In genomic region chr6:16102208-16102607, GRCh38 we compare ENCODE assay signal across 23 cellular contexts. TPM values are rescaled to one million over a fixed set of nuclear protein-coding genes. Genes with fewer than 3 reads are reported as not detected.
DNase-seq lines count a peak whose midpoint lies in the region; ATAC-seq, FAIRE-seq and TF ChIP-seq lines count a peak whose summit lies in the region.
"Had no signal": no experiment of that assay in that cellular context is flagged by ENCODE, and none has a peak within 500 bp of the region (broad histone marks: within the 10 kb centered on the region; RNA-seq: fewer than 3 reads in every experiment).

No MANE protein-coding gene starts in this region.

- in situ Hi-C loops in K562 (cut with MboI) = no loop called here

- H3K9me3 ChIP-seq in K562 (replicated peaks; ENCODE audit: control insufficient read depth, insufficient read depth, low read depth, low read length) (peaks cover 15% of the 10 kb centered on the region), suprapubic skin (no peaks in the 10 kb centered on the region), ascending aorta (no peaks in the 10 kb centered on the region)

- 49% methylated on average over 3 of the region's 3 CpGs for WGBS in K562 (ENCODE audit: insufficient coverage, low coverage, missing lambda C conversion rate)
- WGBS in suprapubic skin = 80% methylated on average over 3 of the region's 3 CpGs

- no peak overlapping the region for H3K9ac ChIP-seq in K562 (ENCODE audit: insufficient read depth in 1 of 2, low read depth in 2 of 2, low read length in 2 of 2)

- H3K4me3 ChIP-seq in K562 (no peak overlapping the region), suprapubic skin (no peak overlapping the region), ascending aorta (no peak overlapping the region)
- H3K4me3 ChIP-seq: GM23338 had no signal

- no peak for ATAC-seq in K562
- ATAC-seq: GM23338 had no signal

- H3K9me3 Mint-ChIP-seq in nephron progenitor cell = peaks cover 31% of the 10 kb centered on the region

- DNase-seq in NCI-H748 (lab: John Stamatoyannopoulos, UW; ENCODE audit: unreplicated experiment) (peak; percentile 38), NCI-H748 treated with DMSO at 0.1 percent for 48 hours (lab: John Stamatoyannopoulos, UW) (no peak), K562 (ENCODE audit: extremely low read depth in 1 of 4, low spot score in 3 of 4) (no peak), nephron progenitor cell (no peak), Kasumi-1 (lab: John Stamatoyannopoulos, UW) (no peak), GM03348 (ENCODE audit: low spot score) (no peak), suprapubic skin (ENCODE audit: low spot score in 2 of 2) (no peak), ascending aorta (ENCODE audit: low spot score in 2 of 2) (no peak)
- DNase-seq: AML-193, DND-41, HCEC 1CT, KBM-7, NCI-H1105 treated with DMSO at 0.1 percent for 48 hours, NCI-H187, NCI-H345, NCI-H524 treated with DMSO at 0.1 percent for 48 hours, SIG-M5 had no signal

- no peaks in the 10 kb centered on the region for H3K9me1 ChIP-seq in K562 (ENCODE audit: control insufficient read depth, insufficient read depth, low read length)

- TF ChIP-seq POLR2A in K562 (conservative IDR thresholded peaks at IDR 0.05) = no peak
- TF ChIP-seq POLR2A in suprapubic skin (IDR thresholded peaks at IDR 0.05) = no peak

- H3K79me2 ChIP-seq in K562 (ENCODE audit: control insufficient read depth, insufficient read depth, low read length) = no peaks in the 10 kb centered on the region

- CTCF ChIA-PET in K562 (lab: Yijun Ruan, JAX; ENCODE audit: low intra/inter-chr PET ratio) = no interaction called here

- no peak overlapping the region for H3K4me3 Mint-ChIP-seq in nephron progenitor cell
- H3K4me3 Mint-ChIP-seq: GM23338; T-helper 1 cell treated with Interleukin-12 subunit alpha and Interleukin-12 subunit beta and Interleukin-4 antibody, amounts not matched to agents 30 μg/mL and 1 μg/mL, for 36 hours had no signal

- peaks cover 61% of the 10 kb centered on the region for H3K4me1 Mint-ChIP-seq in nephron progenitor cell
- H3K4me1 Mint-ChIP-seq: GM23338 had no signal

- H4K20me1 ChIP-seq in K562 (replicated peaks; ENCODE audit: control insufficient read depth, insufficient read depth, low read length) = no peaks in the 10 kb centered on the region

- no peaks in the 10 kb centered on the region for H3K27me3 Mint-ChIP-seq in nephron progenitor cell (ENCODE audit: low read depth, poor library complexity)

- H3K4me2 ChIP-seq in K562 (ENCODE audit: insufficient read depth, low read length) = no peak overlapping the region
- H3K4me2 ChIP-seq: GM23338 had no signal

- POLR2A ChIA-PET in K562 (lab: Yijun Ruan, JAX) = interaction anchor here (0.6 to 1.5 kb wide), 4 partner anchors 16 to 1160 kb away, joined by 3 to 5 read pairs (median 4); partner anchors contain the start of gene MYLIP

- peak overlapping the region; percentile 72 for H3K27ac Mint-ChIP-seq in nephron progenitor cell
- H3K27ac Mint-ChIP-seq: GM23338; T-helper 1 cell treated with Interleukin-12 subunit alpha and Interleukin-12 subunit beta and Interleukin-4 antibody, amounts not matched to agents 30 μg/mL and 1 μg/mL, for 36 hours had no signal

- intact Hi-C loops in K562 (cut with micrococcal nuclease) = no loop called here
- intact Hi-C loops in ascending aorta (cut with DNase I) = no loop called here

- H2AFZ ChIP-seq in K562 (ENCODE audit: low read depth, low read length) = no peak overlapping the region
- H2AFZ ChIP-seq: GM23338 had no signal

- no peak for FAIRE-seq in K562 (lab: Jason Lieb, UNC)
- FAIRE-seq: G401.6, GM19239 had no signal

- H3K27ac ChIP-seq in K562 (ENCODE audit: extremely low read depth, low read depth, low read length) (no peak overlapping the region), suprapubic skin (no peak overlapping the region), ascending aorta (no peak overlapping the region)
- H3K27ac ChIP-seq: 22Rv1, C4-2B had no signal

- peaks cover 0 to 9% of the 10 kb centered on the region in 2 experiments; a peak in 3 of 5 replicates for H3K4me1 ChIP-seq in K562 (replicated peaks in 1 of 2; ENCODE audit: control insufficient read depth in 2 of 2, insufficient read depth in 2 of 2, low read length in 2 of 2)
- H3K4me1 ChIP-seq in suprapubic skin = peaks cover 7% of the 10 kb centered on the region
- H3K4me1 ChIP-seq in ascending aorta = no peaks in the 10 kb centered on the region

- TF ChIP-seq EP300 in K562 (IDR thresholded peaks at IDR 0.05; ENCODE audit: low read length) (no peak), suprapubic skin (IDR thresholded peaks at IDR 0.05) (no peak)

- H3K27me3 ChIP-seq in K562 (ENCODE audit: control insufficient read depth in 2 of 2, insufficient read depth in 2 of 2, low read length in 2 of 2) = no peaks in the 10 kb centered on the region
- no peaks in the 10 kb centered on the region for H3K27me3 ChIP-seq in suprapubic skin
- H3K27me3 ChIP-seq in ascending aorta = no peaks in the 10 kb centered on the region

- TF ChIP-seq CTCF in K562 (IDR thresholded peaks at IDR 0.05 in 2 of 3, conservative IDR thresholded peaks at IDR 0.05 in 1 of 3; ENCODE audit: insufficient read depth in 2 of 3, low read depth in 1 of 3, low read length in 3 of 3) (no peak), nephron progenitor cell (IDR thresholded peaks at IDR 0.05) (no peak), suprapubic skin (IDR thresholded peaks at IDR 0.05) (no peak), ascending aorta (IDR thresholded peaks at IDR 0.05) (no peak)

- H3K36me3 Mint-ChIP-seq in nephron progenitor cell (ENCODE audit: low read depth) = peaks cover 11% of the 10 kb centered on the region

- BruUV-seq in K562 (replicated peaks; lab: Mats Ljungman, UMichigan) = no TSS peak

- no peaks in the 10 kb centered on the region for H3K36me3 ChIP-seq in K562 (ENCODE audit: control insufficient read depth, insufficient read depth, low read length)
- no peaks in the 10 kb centered on the region for H3K36me3 ChIP-seq in suprapubic skin
- no peaks in the 10 kb centered on the region for H3K36me3 ChIP-seq in ascending aorta

- no peak for TF ChIP-seq RAD21 in K562 (CRISPR knock-in tag; conservative IDR thresholded peaks at IDR 0.05 in 1 of 2, IDR thresholded peaks at IDR 0.05 in 1 of 2)

TF ChIP-seq in K562, 482 proteins besides CTCF, POLR2A, EP300 and RAD21:
- TF ChIP-seq CBFA2T2 (conservative IDR thresholded peaks at IDR 0.05) = peak; percentile 20; the same call in 1 of the 2 replicates
- peak; percentile 15; the same call in 1 of the 2 replicates for TF ChIP-seq CBFA2T3 (IDR thresholded peaks at IDR 0.05)
- no peak for TF ChIP-seq SIRT6 (IDR thresholded peaks at IDR 0.05; ENCODE audit: low read depth, low read length)
TF ChIP-seq in K562: peak in this region for 2.

RNA-seq across cellular contexts. Expression of gene MYLIP, which starts 26.7 kb away (rescaled TPM):
- 54.7 and 71.0 TPM in 2 replicates for total RNA-seq in K562 (2011; cell fraction: chromatin; rRNA removed; ENCODE audit: low replicate concordance)
- 35.4 TPM in 2 replicates for total RNA-seq in K562 (2011; cell fraction: nucleolus; rRNA removed)
- 46.5 and 66.0 TPM in 2 replicates for total RNA-seq in K562 (2011; cell fraction: nucleoplasm; rRNA removed)
- total RNA-seq in K562 (2014; rRNA removed) (31.1 and 31.5 TPM in 2 replicates), K562 (2014; rRNA removed; fragmentation: Illumina TruSeq; extraction: Trizol) (27.2 and 29.2 TPM in 2 replicates), K562 (2015; rRNA removed; fragmentation: Illumina TruSeq; extraction: Trizol) (37.8 and 43.5 TPM in 2 replicates), K562 (2021) (32.5 and 34.4 TPM in 2 replicates), suprapubic skin (10 to 100 TPM; 25.9 to 53.0 (median 36.5) TPM), ascending aorta (36.1 TPM)
- polyA plus RNA-seq in K562 (2011; rRNA removed) (41.9 and 46.1 TPM in 2 replicates), K562 (2014; fragmentation: Illumina TruSeq; extraction: Trizol) (27.1 and 29.8 TPM in 2 replicates), K562 (2014; fragmentation: Nextera tagmentation; extraction: Ambion mirVana) (10 to 100 TPM; 10.8 to 12.9 TPM), K562 (2014; rRNA removed) (33.4 and 37.1 TPM in 2 replicates)
- 21.3 and 30.8 TPM in 2 replicates for polyA plus RNA-seq in K562 (2011; cell fraction: cytosol; rRNA removed)
- 66.4 and 72.9 TPM in 2 replicates for polyA plus RNA-seq in K562 (2011; cell fraction: nucleus; rRNA removed)
- 31.8 and 37.9 TPM in 2 replicates for polyA plus RNA-seq in K562 (2012)
- 49.0 and 49.4 TPM in 2 replicates for polyA minus RNA-seq in K562 (2011; rRNA and poly(A)+ RNA removed)
- polyA minus RNA-seq in K562 (2011; cell fraction: cytosol; rRNA and poly(A)+ RNA removed) = 22.9 and 24.3 TPM in 2 replicates
- polyA minus RNA-seq in K562 (2011; cell fraction: nucleus; rRNA and poly(A)+ RNA removed) = 36.1 and 55.1 TPM in 2 replicates
